Comparison of ENCODE assay signal across 23 cellular contexts in genomic region chr12:117732761-117733160, GRCh38.
"Had no signal": no experiment of that assay in that cellular context is flagged by ENCODE, and none has a peak within 500 bp of the region (broad histone marks: within the 10 kb centered on the region; RNA-seq: fewer than 3 reads in every experiment).

No MANE protein-coding gene starts in this region.

- H3K4me2 ChIP-seq: smooth muscle cell had no signal

- H3K4me3 Mint-ChIP-seq: immature natural killer cell; natural killer cell; neural crest cell; stimulated activated effector memory CD8-positive, alpha-beta T cell treated with anti-CD3 and anti-CD28 coated beads, Interleukin-12 subunit alpha, Interleukin-12 subunit beta, amount 100 ng/mL, for 72 hours had no signal

- H3K4me3 ChIP-seq: gastrocnemius medialis, heart right ventricle, mucosa of descending colon, ovary, smooth muscle cell, suprapubic skin, thyroid gland, upper lobe of left lung, uterus had no signal

- H3K36me3 Mint-ChIP-seq: immature natural killer cell; natural killer cell; stimulated activated effector memory CD8-positive, alpha-beta T cell treated with anti-CD3 and anti-CD28 coated beads, Interleukin-12 subunit alpha, Interleukin-12 subunit beta, amount 100 ng/mL, for 72 hours had no signal

- H3K4me1 Mint-ChIP-seq: immature natural killer cell; natural killer cell; neural crest cell; stimulated activated effector memory CD8-positive, alpha-beta T cell treated with anti-CD3 and anti-CD28 coated beads, Interleukin-12 subunit alpha, Interleukin-12 subunit beta, amount 100 ng/mL, for 72 hours had no signal

- ATAC-seq: esophagus mucosa; gastrocnemius medialis; heart right ventricle; left cardiac atrium; mucosa of descending colon; natural killer cell; right cardiac atrium; stimulated activated effector memory CD8-positive, alpha-beta T cell treated with anti-CD3 and anti-CD28 coated beads, Interleukin-12 subunit alpha, Interleukin-12 subunit beta, amount 100 ng/mL, for 72 hours; stimulated activated naive CD8-positive, alpha-beta T cell treated with anti-CD3 and anti-CD28 coated beads, Interleukin-15, Interleukin-2, amounts not matched to agents 100 U/mL and 50 U/mL, for 24 hours had no signal

- H3K4me1 ChIP-seq: gastrocnemius medialis, heart right ventricle, suprapubic skin, thyroid gland, upper lobe of left lung, uterus had no signal

- H3K27ac Mint-ChIP-seq: immature natural killer cell; natural killer cell; stimulated activated effector memory CD8-positive, alpha-beta T cell treated with anti-CD3 and anti-CD28 coated beads, Interleukin-12 subunit alpha, Interleukin-12 subunit beta, amount 100 ng/mL, for 72 hours had no signal

- H3K27ac ChIP-seq: gastrocnemius medialis, heart right ventricle, ovary, suprapubic skin, thyroid gland, upper lobe of left lung, uterus had no signal

- DNase-seq: effector memory CD4-positive, alpha-beta T cell; gastrocnemius medialis; heart right ventricle; hypothalamus; immature natural killer cell; left cardiac atrium; mammary epithelial cell; mucosa of descending colon; natural killer cell; nucleus accumbens; ovary; right cardiac atrium; stimulated activated CD4-positive, alpha-beta T cell treated with anti-CD3 and anti-CD28 coated beads, Interleukin-4, amount 100 ng/mL, for 1 hour; stimulated activated CD8-positive, alpha-beta memory T cell treated with anti-CD3 and anti-CD28 coated beads, Interleukin-4, amount 100 ng/mL, for 48 hours; stimulated activated naive CD8-positive, alpha-beta T cell treated with anti-CD3 and anti-CD28 coated beads, Interleukin-15, Interleukin-2, amounts not matched to agents 100 U/mL and 50 U/mL, for 24 hours; thyroid gland; uterus had no signal

- H3K36me3 ChIP-seq: gastrocnemius medialis, heart right ventricle, ovary, suprapubic skin, thyroid gland, upper lobe of left lung, uterus had no signal

- H3K9me3 ChIP-seq: gastrocnemius medialis, heart right ventricle, mucosa of descending colon, ovary, suprapubic skin, thyroid gland, upper lobe of left lung, uterus had no signal

- H3K27me3 ChIP-seq: gastrocnemius medialis, heart right ventricle, ovary, suprapubic skin, thyroid gland, upper lobe of left lung, uterus had no signal

- H3K9me3 Mint-ChIP-seq: natural killer cell had no signal
